ENCODE assay signal across 8 cellular contexts in the genomic region with DNA sequence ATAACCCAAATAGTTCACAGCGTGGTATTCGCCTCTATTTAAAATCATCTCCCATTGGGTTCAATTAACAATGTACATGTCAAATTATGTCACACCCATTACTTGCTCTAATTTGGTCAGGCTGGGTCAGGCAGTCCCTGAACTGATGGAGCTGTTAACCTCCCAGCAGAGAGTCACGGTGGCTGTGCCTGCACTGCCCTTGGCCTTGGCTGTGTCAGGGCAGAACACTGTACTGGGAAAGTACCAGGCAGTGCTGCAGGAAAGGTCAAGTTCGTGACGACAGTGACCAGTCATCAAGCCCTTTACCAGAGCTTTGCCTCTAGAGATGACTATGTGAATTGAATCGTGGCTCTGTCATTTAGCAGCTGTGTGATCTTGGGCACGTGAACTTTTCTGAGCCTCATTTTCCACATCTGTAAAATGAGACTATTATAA.
DNase-seq lines count a peak whose midpoint lies in the region; ATAC-seq and TF ChIP-seq lines count a peak whose summit lies in the region.

No MANE protein-coding gene starts in this region.

- peaks cover 36% of the 10 kb centered on the region for H3K4me1 Mint-ChIP-seq in activated B cell treated with CpG ODN at 0.5 μM for 24 hours
- H3K4me1 Mint-ChIP-seq in T-cell: peaks cover 7 to 39% (median 15%) of the 10 kb centered on the region in 3 donors

- H3K27ac Mint-ChIP-seq in activated B cell treated with CpG ODN at 0.5 μM for 24 hours: peak overlapping the region; percentile 90
- H3K27ac Mint-ChIP-seq in T-cell: no peak overlapping the region

- no peaks in the 10 kb centered on the region for H3K27me3 ChIP-seq in left ventricle myocardium inferior (ENCODE audit: low read depth)

- intact Hi-C loops in Right ventricle myocardium inferior (cut with DNase I): no loop called here
- intact Hi-C loops in left ventricle myocardium inferior (cut with micrococcal nuclease): no loop called here
- intact Hi-C loops in activated B cell treated with CpG ODN at 0.5 μM for 24 hours (cut with micrococcal nuclease): loop anchor here (1.0 kb wide), 2 partner anchors 8 to 12 kb away; no protein-coding TSS in a partner anchor

- H3K4me1 ChIP-seq in left ventricle myocardium inferior: peaks cover 10% of the 10 kb centered on the region

- CTCF ChIA-PET in activated B cell treated with CpG ODN at 0.5 μM for 24 hours (lab: Charles Lee) (interaction anchor here (0.6 to 1.2 kb wide), 8 partner anchors 16 to 141 kb away, joined by 3 read pairs; no protein-coding TSS in a partner anchor), T-cell (lab: Charles Lee) (interaction anchor here in 1 of 2 donors (0.6 kb wide), 1 partner anchor 1116 kb away, joined by 3 read pairs; no protein-coding TSS in a partner anchor)

- POLR2A ChIA-PET in activated B cell treated with CpG ODN at 0.5 μM for 24 hours (lab: Charles Lee) (interaction anchor here (0.6 to 4.9 kb wide), 18 partner anchors 8 to 131 kb away, joined by 3 to 45 read pairs (median 6); a partner anchor contains a TSS), T-cell (lab: Charles Lee) (no interaction called here)

- H3K36me3 ChIP-seq in left ventricle myocardium inferior: no peaks in the 10 kb centered on the region

- H3K4me3 Mint-ChIP-seq in activated B cell treated with CpG ODN at 0.5 μM for 24 hours: peak overlapping the region; percentile 73
- H3K4me3 Mint-ChIP-seq in T-cell: no peak overlapping the region

- peaks cover 4% of the 10 kb centered on the region for H3K36me3 Mint-ChIP-seq in activated B cell treated with CpG ODN at 0.5 μM for 24 hours (ENCODE audit: low read depth)
- peaks cover 5% of the 10 kb centered on the region for H3K36me3 Mint-ChIP-seq in T-cell

- DNase-seq in Right ventricle myocardium inferior (ENCODE audit: missing footprints): no peak
- DNase-seq in left ventricle myocardium inferior: no peak
- DNase-seq in activated B cell treated with CpG ODN at 0.5 μM for 24 hours: no peak
- peak; percentile 48 to 72 for DNase-seq in lung microvascular endothelial cell (ENCODE audit: low read depth in 2 of 2)
- no peak for DNase-seq in T-cell
- DNase-seq in erythroblast (lab: John Stamatoyannopoulos, UW): no peak
- DNase-seq in NCI-H510A treated with DMSO at 0.1 percent for 48 hours (lab: John Stamatoyannopoulos, UW): no peak

- no peak overlapping the region for H3K4me3 ChIP-seq in left ventricle myocardium inferior

- H3K27me3 Mint-ChIP-seq in activated B cell treated with CpG ODN at 0.5 μM for 24 hours (no peaks in the 10 kb centered on the region), T-cell (no peaks in the 10 kb centered on the region)

- peak; percentile 57 for ATAC-seq in Right ventricle myocardium inferior
- ATAC-seq in HG02884 (IDR thresholded peaks at IDR 0.05; ENCODE audit: unreplicated experiment): peak; percentile 96
- peak; percentile 88 for ATAC-seq in activated B cell treated with CpG ODN at 0.5 μM for 24 hours (ENCODE audit: low read depth)
- no peak for ATAC-seq in T-cell (replicated peaks in 1 of 4)

- no peak for TF ChIP-seq POLR2A in erythroblast (IDR thresholded peaks at IDR 0.05; ENCODE audit: low read length)

- no peak overlapping the region for H3K27ac ChIP-seq in left ventricle myocardium inferior (replicated peaks)

- H3K9me3 Mint-ChIP-seq in activated B cell treated with CpG ODN at 0.5 μM for 24 hours: no peaks in the 10 kb centered on the region
- no peaks in the 10 kb centered on the region for H3K9me3 Mint-ChIP-seq in T-cell

- TF ChIP-seq CTCF in left ventricle myocardium inferior (IDR thresholded peaks at IDR 0.05; ENCODE audit: borderline replicate concordance) (no peak), activated B cell treated with CpG ODN at 0.5 μM for 24 hours (IDR thresholded peaks at IDR 0.05) (no peak)

- no peaks in the 10 kb centered on the region for H3K9me3 ChIP-seq in left ventricle myocardium inferior (replicated peaks)

Comparison
In these comparisons a context has a peak if more than half of its experiments do, and no peak if none do; other contexts are left out.
1. ATAC-seq: peak in Right ventricle myocardium inferior (single experiment), HG02884 (single experiment) and activated B cell treated with CpG ODN at 0.5 μM for 24 hours (single experiment); none in T-cell (0 of 4).
2. DNase-seq: peak in lung microvascular endothelial cell (2 of 2); none in Right ventricle myocardium inferior (single experiment), left ventricle myocardium inferior (single experiment), activated B cell treated with CpG ODN at 0.5 μM for 24 hours (single experiment), T-cell (0 of 34), erythroblast (0 of 2) and NCI-H510A treated with DMSO at 0.1 percent for 48 hours (single experiment).